Comparison of ENCODE assay signal across 13 cellular contexts in the genomic region with DNA sequence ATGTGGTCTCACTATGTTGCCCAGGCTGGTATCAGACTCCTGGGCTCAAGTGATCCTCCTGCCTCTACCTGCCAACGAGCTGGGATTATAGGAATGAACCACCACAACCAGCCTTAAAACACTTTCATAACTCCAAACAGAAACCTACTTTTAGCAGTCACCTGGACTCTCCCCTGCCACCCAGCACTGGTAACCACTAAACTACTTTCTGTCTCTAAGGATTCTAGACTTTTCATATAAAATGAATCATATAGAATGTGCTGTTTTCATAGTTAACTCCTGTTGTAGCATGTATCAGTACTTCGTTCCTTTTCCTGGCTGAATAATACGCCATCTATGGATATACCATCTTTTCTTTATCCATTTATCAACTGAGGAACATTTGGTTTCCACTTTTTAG.
"Had no signal": no experiment of that assay in that cellular context is flagged by ENCODE, and none has a peak within 500 bp of the region (broad histone marks: within the 10 kb centered on the region; RNA-seq: fewer than 3 reads in every experiment).

No MANE protein-coding gene starts in this region.

- H3K4me3 ChIP-seq: psoas muscle, right lobe of liver, thyroid gland had no signal

- H3K27ac ChIP-seq: epithelial cell of prostate, psoas muscle, right lobe of liver, thyroid gland had no signal

- H3K9me3 ChIP-seq: psoas muscle, right lobe of liver, thyroid gland had no signal

- H3K27me3 ChIP-seq: right lobe of liver, thyroid gland had no signal

- ATAC-seq: psoas muscle, right lobe of liver had no signal

- H3K4me1 Mint-ChIP-seq: nephron progenitor cell had no signal

- H3K27me3 Mint-ChIP-seq: T-cell had no signal

- H3K27ac Mint-ChIP-seq: nephron progenitor cell had no signal

- H3K4me3 Mint-ChIP-seq: activated T-cell treated with anti-CD3 and anti-CD28 coated beads, Interleukin-2, amount 50 U/mL, for 4 hours; nephron progenitor cell; T-cell had no signal

- H3K4me1 ChIP-seq: psoas muscle, right lobe of liver, thyroid gland had no signal

- DNase-seq: activated CD4-positive, CD25-positive, alpha-beta regulatory T cell treated with anti-CD3 and anti-CD28 coated beads, Interleukin-2, amount 50 U/mL, for 72 hours; activated gamma-delta T cell; activated T-cell treated with anti-CD3 and anti-CD28 coated beads, Interleukin-2, amount 50 U/mL, for 4 hours; dermis blood vessel endothelial cell; foreskin melanocyte; kidney glomerular epithelial cell; mesendoderm; nephron progenitor cell; psoas muscle; right lobe of liver; T-cell; thyroid gland had no signal

- H3K9me3 Mint-ChIP-seq: activated T-cell treated with anti-CD3 and anti-CD28 coated beads, Interleukin-2, amount 50 U/mL, for 4 hours; nephron progenitor cell; T-cell had no signal
